ENCODE assay signal across 16 cellular contexts in genomic region chr7:134375206-134375605, GRCh38.
"Had no signal": no experiment of that assay in that cellular context is flagged by ENCODE, and none has a peak within 500 bp of the region (broad histone marks: within the 10 kb centered on the region; RNA-seq: fewer than 3 reads in every experiment).

No MANE protein-coding gene starts in this region.

- H3K4me3 ChIP-seq: esophagus squamous epithelium, right atrium auricular region, sigmoid colon, skin epidermis, suprapubic skin, tibial artery, upper lobe of left lung, uterus had no signal

- H3K27me3 ChIP-seq: esophagus squamous epithelium, right atrium auricular region, tibial artery, upper lobe of left lung, uterus had no signal

- H3K36me3 Mint-ChIP-seq: naive thymus-derived CD8-positive, alpha-beta T cell had no signal

- DNase-seq: effector memory CD8-positive, alpha-beta T cell; esophagus squamous epithelium; foreskin keratinocyte; kidney glomerular epithelial cell; naive thymus-derived CD8-positive, alpha-beta T cell; sigmoid colon; stimulated activated CD4-positive, alpha-beta T cell treated with anti-CD3 and anti-CD28 coated beads, Interleukin-2, amount 100 ng/mL, for 24 hours; stimulated activated naive CD4-positive, alpha-beta T cell; tibial artery; upper lobe of left lung; uterus had no signal

- H3K27ac Mint-ChIP-seq: dendritic cell treated with granulocyte-macrophage colony-stimulating factor and Interleukin-4, amounts not matched to agents 40 ng/mL and 50 ng/mL, for 4 days; effector memory CD8-positive, alpha-beta T cell had no signal

- H3K4me3 Mint-ChIP-seq: dendritic cell treated with granulocyte-macrophage colony-stimulating factor and Interleukin-4, amounts not matched to agents 40 ng/mL and 50 ng/mL, for 4 days; effector memory CD8-positive, alpha-beta T cell; naive thymus-derived CD8-positive, alpha-beta T cell had no signal

- H3K4me1 Mint-ChIP-seq: naive thymus-derived CD8-positive, alpha-beta T cell had no signal

- ATAC-seq: effector memory CD8-positive, alpha-beta T cell; foreskin keratinocyte; naive thymus-derived CD8-positive, alpha-beta T cell had no signal

- H3K9me3 ChIP-seq: esophagus squamous epithelium, neutrophil, right atrium auricular region, sigmoid colon, suprapubic skin, tibial artery, upper lobe of left lung, uterus had no signal

- H3K4me1 ChIP-seq: foreskin keratinocyte, right atrium auricular region, sigmoid colon, suprapubic skin, tibial artery, upper lobe of left lung, uterus had no signal

- H3K27ac ChIP-seq: esophagus squamous epithelium, foreskin keratinocyte, neutrophil, right atrium auricular region, sigmoid colon, skin epidermis, suprapubic skin, tibial artery, upper lobe of left lung, uterus had no signal

- H3K9me3 Mint-ChIP-seq: dendritic cell treated with granulocyte-macrophage colony-stimulating factor and Interleukin-4, amounts not matched to agents 40 ng/mL and 50 ng/mL, for 4 days had no signal

- H3K36me3 ChIP-seq: esophagus squamous epithelium, neutrophil, right atrium auricular region, sigmoid colon, suprapubic skin, tibial artery, upper lobe of left lung, uterus had no signal
